ENCODE assay signal across 8 cellular contexts in genomic region chr14:75981826-75982723, GRCh38. TPM values are rescaled to one million over a fixed set of nuclear protein-coding genes. Genes with fewer than 3 reads are reported as not detected.
DNase-seq lines count a peak whose midpoint lies in the region; ATAC-seq and TF ChIP-seq lines count a peak whose summit lies in the region.

Gene TGFB3 (minus strand): TSS chr14:75981995. CDS start chr14:75980893, 1,102 bp downstream.

- peak within 1 kb of the TSS; percentile 89 for H3K4me2 ChIP-seq in skeletal muscle satellite cell (ENCODE audit: low read length)

- in situ Hi-C loops in T47D (cut with HindIII; ENCODE audit: low pct_unique_long_range_greater_than_20kb, low sequenced_read_pairs): no loop called here

- no peaks in the 10 kb centered on the region for H3K9me3 ChIP-seq in WERI-Rb-1 (ENCODE audit: severe bottlenecking)
- H3K9me3 ChIP-seq in skeletal muscle satellite cell (replicated peaks; ENCODE audit: low read length): no peaks in the 10 kb centered on the region

- peak; percentile 76 for TF ChIP-seq CTCF in WERI-Rb-1 (IDR thresholded peaks at IDR 0.05; ENCODE audit: low read depth, low read length)

- H3K36me3 ChIP-seq in WERI-Rb-1 (no peaks in the 10 kb centered on the region), skeletal muscle satellite cell (ENCODE audit: insufficient read depth, low read length) (no peaks in the 10 kb centered on the region)

- ATAC-seq in HG02885 (IDR thresholded peaks at IDR 0.05; ENCODE audit: poor library complexity, unreplicated experiment) (peak; percentile 57), HG03565 (IDR thresholded peaks at IDR 0.05; ENCODE audit: unreplicated experiment) (no peak)

- H3K4me1 ChIP-seq in skeletal muscle satellite cell (ENCODE audit: control insufficient read depth, insufficient read depth, low read length): peaks cover 35% of the 10 kb centered on the region

- DNase-seq in NCI-H2171 (lab: John Stamatoyannopoulos, UW): peak; percentile 89
- peak; percentile 84 for DNase-seq in WERI-Rb-1
- DNase-seq in T47D (ENCODE audit: low read depth in 1 of 2, low spot score in 1 of 2): peak; percentile 77 to 93
- DNase-seq in iPS-NIHi11 (ENCODE audit: low spot score): peak; percentile 78

- H3K9ac ChIP-seq in skeletal muscle satellite cell (ENCODE audit: low read depth, low read length): peak within 1 kb of the TSS; percentile 86

- H3K27ac ChIP-seq in WERI-Rb-1: peak within 1 kb of the TSS; percentile 81

- no peaks in the 10 kb centered on the region for H3K27me3 ChIP-seq in WERI-Rb-1 (ENCODE audit: insufficient read depth, low read depth, severe bottlenecking)
- peaks cover 4% of the 10 kb centered on the region for H3K27me3 ChIP-seq in skeletal muscle satellite cell (ENCODE audit: control insufficient read depth, insufficient read depth, low read length)

- H3K4me3 ChIP-seq in GM08714 (ENCODE audit: low read length) (peak within 1 kb of the TSS; percentile 82; the same call in 1 of the 2 replicates), WERI-Rb-1 (ENCODE audit: low read depth, low read length) (peak within 1 kb of the TSS; percentile 62), skeletal muscle satellite cell (ENCODE audit: low read length) (peak within 1 kb of the TSS; percentile 83)

RNA-seq across cellular contexts. Expression of gene TGFB3, which starts in this region (rescaled TPM):
- total RNA-seq in skeletal muscle satellite cell (2012; rRNA removed): 5.1 and 8.3 TPM in 2 replicates
